ENCODE assay signal across 1 cellular context in genomic region chr15:74202461-74203401, GRCh38.
TF ChIP-seq lines count a peak whose summit lies in the region.

Gene STRA6 (minus strand): TSS chr15:74202787. CDS start chr15:74202267, 520 bp downstream.

TF ChIP-seq in K562, 482 proteins besides CTCF, POLR2A, EP300 and RAD21 (continued from another document):
- TF ChIP-seq ZNF318 (IDR thresholded peaks at IDR 0.05; ENCODE audit: borderline replicate concordance in 1 of 2, low read depth in 1 of 2) (no peak), TCF15 (CRISPR knock-in tag; IDR thresholded peaks at IDR 0.05) (no peak), GTF2E2 (tag; IDR thresholded peaks at IDR 0.05) (no peak), ZNF717 (CRISPR knock-in tag; IDR thresholded peaks at IDR 0.05) (no peak), FIP1L1 (IDR thresholded peaks at IDR 0.05; ENCODE audit: low read depth, low read length, poor library complexity, severe bottlenecking) (no peak), ZNF655 (CRISPR knock-in tag; IDR thresholded peaks at IDR 0.05) (no peak), SNRNP70 (optimal IDR thresholded peaks at IDR 0.05; ENCODE audit: low read depth, low read length) (no peak), GABPA (tag; conservative IDR thresholded peaks at IDR 0.05; ENCODE audit: low read depth) (no peak), ZBTB17 (CRISPR knock-in tag; IDR thresholded peaks at IDR 0.05) (no peak), REST (CRISPR knock-in tag; IDR thresholded peaks at IDR 0.05; ENCODE audit: low read depth) (no peak; the same call in 1 of the 2 replicates), NRF1 (conservative IDR thresholded peaks at IDR 0.05 in 1 of 2, IDR thresholded peaks at IDR 0.05 in 1 of 2) (peak in 1 of 2 experiments; percentile 10; a peak in 1 of 4 replicates), POLR3A (IDR thresholded peaks at IDR 0.05; ENCODE audit: borderline replicate concordance, extremely low read depth, insufficient read depth, insufficient read length) (no peak), SRSF9 (IDR thresholded peaks at IDR 0.05; ENCODE audit: borderline replicate concordance, low read depth, low read length) (no peak), PPARD (CRISPR knock-in tag; IDR thresholded peaks at IDR 0.05) (no peak), NR0B1 (IDR thresholded peaks at IDR 0.05; ENCODE audit: partially characterized antibody) (no peak), ZBTB11 (CRISPR knock-in tag; IDR thresholded peaks at IDR 0.05) (peak in 1 of 3 experiments; percentile 85; a peak in 2 of 6 replicates), E2F8 (IDR thresholded peaks at IDR 0.05; ENCODE audit: low read depth, partially characterized antibody) (no peak), IRF9 (tag; IDR thresholded peaks at IDR 0.05) (no peak), BHLHE40 (IDR thresholded peaks at IDR 0.05; ENCODE audit: low read length) (no peak)
